ENCODE assay signal across 8 cellular contexts in genomic region chr22:33920927-33921575, GRCh38. TPM values are rescaled to one million over a fixed set of nuclear protein-coding genes. Genes with fewer than 3 reads are reported as not detected.
A peak's percentile ranks its signal among the peaks of the same experiment; 100 is the strongest.
DNase-seq lines count a peak whose midpoint lies in the region; ATAC-seq and TF ChIP-seq lines count a peak whose summit lies in the region.

No MANE protein-coding gene starts in this region.

- ATAC-seq in left cardiac atrium = peak; percentile 95

- intact Hi-C loops in left cardiac atrium (cut with DNase I) = loop anchor here in 1 of 2 donors (5.0 to 10.0 kb wide), 2 partner anchors 139 to 424 kb away; no protein-coding TSS in a partner anchor
- intact Hi-C loops in posterior cingulate gyrus (cut with DNase I) = loop anchor here (2.0 kb wide), 2 partner anchors 618 to 1104 kb away; no protein-coding TSS in a partner anchor
- intact Hi-C loops in transverse colon (cut with DNase I; ENCODE audit: low total_unique reads) = loop anchor here (5.0 kb wide), 2 partner anchors 114 to 404 kb away; no protein-coding TSS in a partner anchor

- H3K9me3 ChIP-seq in transverse colon = no peaks in the 10 kb centered on the region

- TF ChIP-seq EP300 in transverse colon (IDR thresholded peaks at IDR 0.05; ENCODE audit: low read depth) = no peak

- peaks cover 0 to 45% (median 20%) of the 10 kb centered on the region in 4 donors for H3K4me1 ChIP-seq in transverse colon

- peak; percentile 99 for DNase-seq in GM03348 (ENCODE audit: low spot score)
- DNase-seq in HEK293T (ENCODE audit: extremely low spot score) = peak; percentile 96
- DNase-seq in NB4 (ENCODE audit: low read depth) = peak; percentile 95
- DNase-seq in T follicular helper cell (ENCODE audit: low read depth) = peak; percentile 72
- DNase-seq in amygdala (lab: John Stamatoyannopoulos, UW) = peak; percentile 64 to 99 (median 96)
- peak; percentile 99 for DNase-seq in left cardiac atrium
- peak; percentile 98 to 100 (median 99) for DNase-seq in posterior cingulate gyrus
- DNase-seq in transverse colon = peak; percentile 99

- H3K27me3 ChIP-seq in transverse colon = peaks cover 12% of the 10 kb centered on the region

- no peak for TF ChIP-seq CTCF in NB4 (IDR thresholded peaks at IDR 0.05; ENCODE audit: low read depth, low read length)
- TF ChIP-seq CTCF in transverse colon (IDR thresholded peaks at IDR 0.05) = no peak

- CTCF ChIA-PET in HEK293T (lab: Yijun Ruan, JAX) = interaction anchor here (0.6 to 1.3 kb wide), 4 partner anchors 17 to 1266 kb away, joined by 3 to 4 read pairs (median 3); no protein-coding TSS in a partner anchor

- peak; percentile 53 for TF ChIP-seq POLR2A in NB4 (IDR thresholded peaks at IDR 0.05; ENCODE audit: extremely low read depth, insufficient read length)
- peak; percentile 25 for TF ChIP-seq POLR2A in transverse colon (IDR thresholded peaks at IDR 0.05)

- POLR2A ChIA-PET in HEK293T (lab: Yijun Ruan, JAX) = interaction anchor here (0.7 to 1.4 kb wide), 7 partner anchors 10 to 189 kb away, joined by 3 to 5 read pairs (median 4); no protein-coding TSS in a partner anchor

- 1% methylated on average over 28 of the region's 72 CpGs; no CpG with 5 or more reads in 1 of the 2 donors for WGBS in transverse colon (ENCODE audit: low coverage in 1 of 2), 2 donors

- H3K27ac ChIP-seq in transverse colon = peak overlapping the region; percentile 87 to 94 (median 90)

- H3K36me3 ChIP-seq in transverse colon = no peaks in the 10 kb centered on the region

- in situ Hi-C loops in transverse colon (cut with MboI; ENCODE audit: low pct_ligation_motif_present in 1 of 4, low pct_unique_long_range_greater_than_20kb in 1 of 4, low sequenced_read_pairs in 3 of 4) = loop anchor here in 1 of 4 donors (25.0 kb wide), 1 partner anchor 609 kb away; no protein-coding TSS in a partner anchor

- peak overlapping the region; percentile 50 for H3K4me3 ChIP-seq in NB4 (ENCODE audit: low read depth, low read length)
- H3K4me3 ChIP-seq in transverse colon = peak overlapping the region; percentile 55 to 89 (median 80)

TF ChIP-seq in HEK293T, 16 proteins besides CTCF, POLR2A, EP300 and RAD21:
- no peak for TF ChIP-seq ZNF384 (IDR thresholded peaks at IDR 0.05)
- TF ChIP-seq NFRKB (IDR thresholded peaks at IDR 0.05) = no peak
- no peak for TF ChIP-seq FOXA1 (IDR thresholded peaks at IDR 0.05)
- no peak for TF ChIP-seq ARNT (IDR thresholded peaks at IDR 0.05)
- peak; percentile 75 for TF ChIP-seq L3MBTL2 (conservative IDR thresholded peaks at IDR 0.05)
- TF ChIP-seq FOXK2 (IDR thresholded peaks at IDR 0.05) = no peak
- no peak for TF ChIP-seq SP1 (IDR thresholded peaks at IDR 0.05)
- TF ChIP-seq CTBP1 (IDR thresholded peaks at IDR 0.05; ENCODE audit: borderline replicate concordance) = no peak
- TF ChIP-seq ELF4 (IDR thresholded peaks at IDR 0.05) = no peak
- no peak for TF ChIP-seq HDGF (IDR thresholded peaks at IDR 0.05; ENCODE audit: borderline replicate concordance)
- no peak for TF ChIP-seq LEF1 (IDR thresholded peaks at IDR 0.05; ENCODE audit: borderline replicate concordance)
- TF ChIP-seq FOXM1 (IDR thresholded peaks at IDR 0.05; ENCODE audit: borderline replicate concordance) = 0 out of 2 replicates have a peak, but pooled peaks have one; percentile 6
- no peak for TF ChIP-seq BHLHE40 (IDR thresholded peaks at IDR 0.05; ENCODE audit: borderline replicate concordance)
- no peak for TF ChIP-seq SUZ12 (IDR thresholded peaks at IDR 0.05)
- TF ChIP-seq TARDBP (IDR thresholded peaks at IDR 0.05) = no peak

RNA-seq across cellular contexts. Expression of gene LARGE1, which starts 0.8 kb away (rescaled TPM):
- total RNA-seq in left cardiac atrium = 100 to 1,000 TPM in 1 of 2 donors, 10 to 100 TPM in 1; 66.5 to 103 TPM
- total RNA-seq in transverse colon = 100 to 1,000 TPM in 2 of 4 donors, 10 to 100 TPM in 2; 46.5 to 304 (median 80.5) TPM

Comparison
In these comparisons a context has a peak if more than half of its experiments do, and no peak if none do; other contexts are left out.
1. Peak in every context shown above with its lines: DNase-seq, ATAC-seq, H3K4me3 ChIP-seq and H3K27ac ChIP-seq.